In genomic region chr17:65556014-65556909, GRCh38 we compare ENCODE assay signal across 8 cellular contexts. TPM values are rescaled to one million over a fixed set of nuclear protein-coding genes. Genes with fewer than 3 reads are reported as not detected.
A peak's percentile ranks its signal among the peaks of the same experiment; 100 is the strongest.
DNase-seq lines count a peak whose midpoint lies in the region; ATAC-seq and TF ChIP-seq lines count a peak whose summit lies in the region.

No MANE protein-coding gene starts in this region.

- H3K9me3 ChIP-seq in left lung: no peaks in the 10 kb centered on the region

- peaks cover 19% of the 10 kb centered on the region for H3K4me1 Mint-ChIP-seq in central memory CD8-positive, alpha-beta T cell

- peaks cover 27 to 35% of the 10 kb centered on the region in 2 donors for H3K4me1 ChIP-seq in left lung

- peak overlapping the region; percentile 62 to 94 for H3K27ac ChIP-seq in left lung

- H3K4me3 ChIP-seq in AG04449 (ENCODE audit: low read depth, low read length): no peak overlapping the region
- H3K4me3 ChIP-seq in left lung: no peak overlapping the region

- no peaks in the 10 kb centered on the region for H3K27me3 Mint-ChIP-seq in central memory CD8-positive, alpha-beta T cell

- no peak overlapping the region for H3K27ac Mint-ChIP-seq in central memory CD8-positive, alpha-beta T cell (ENCODE audit: low read depth)

- TF ChIP-seq CTCF in AG04449 (IDR thresholded peaks at IDR 0.05; ENCODE audit: insufficient read depth, low read length, missing control alignments): peak; percentile 74
- peak; percentile 77 to 82 for TF ChIP-seq CTCF in left lung (IDR thresholded peaks at IDR 0.05)

- H3K9me3 Mint-ChIP-seq in central memory CD8-positive, alpha-beta T cell: no peaks in the 10 kb centered on the region

- DNase-seq in AG04449 (ENCODE audit: low read depth, low spot score) (no peak), NCI-H1092 treated with DMSO at 0.1 percent for 48 hours (lab: John Stamatoyannopoulos, UW) (peak; percentile 16), left lung (peak; percentile 87 to 92)
- DNase-seq in central memory CD8-positive, alpha-beta T cell (ENCODE audit: low spot score in 2 of 2): peak; percentile 81 to 89
- peak; percentile 96 for DNase-seq in stimulated activated CD4-positive, alpha-beta T cell treated with anti-CD3 and anti-CD28 coated beads, Interleukin-4, amount 100 ng/mL, for 1 hour

- no peaks in the 10 kb centered on the region for H3K36me3 Mint-ChIP-seq in central memory CD8-positive, alpha-beta T cell (ENCODE audit: insufficient read depth)

- no peaks in the 10 kb centered on the region for H3K36me3 ChIP-seq in left lung

- ATAC-seq in GM18498 (IDR thresholded peaks at IDR 0.05; ENCODE audit: unreplicated experiment): peak; percentile 37
- peak; percentile 50 to 57 for ATAC-seq in activated CD4-positive, CD25-positive, alpha-beta regulatory T cell treated with anti-CD3 and anti-CD28 coated beads, Interleukin-2, amount 50 U/mL, for 24 hours
- peak; percentile 49 for ATAC-seq in central memory CD8-positive, alpha-beta T cell (replicated peaks; ENCODE audit: extremely low read depth, poor library complexity, severe bottlenecking)
- peak; percentile 55 for ATAC-seq in left lung
- ATAC-seq in GM19397 (IDR thresholded peaks at IDR 0.05; ENCODE audit: unreplicated experiment): no peak

- CTCF ChIA-PET in AG04449 (lab: Yijun Ruan, JAX): interaction anchor here (0.6 to 5.4 kb wide), 36 partner anchors 8 to 610 kb away, joined by 3 to 45 read pairs (median 4); no protein-coding TSS in a partner anchor

- H3K4me3 Mint-ChIP-seq in central memory CD8-positive, alpha-beta T cell: no peak overlapping the region

- POLR2A ChIA-PET in AG04449 (lab: Yijun Ruan, JAX): interaction anchor here (1.2 kb wide), 1 partner anchor 330 kb away, joined by 4 read pairs; no protein-coding TSS in a partner anchor

- intact Hi-C loops in left lung (cut with DNase I): loop anchor here (5.0 to 10.0 kb wide), 3 partner anchors 101 to 261 kb away; no protein-coding TSS in a partner anchor

- H3K27me3 ChIP-seq in left lung: peaks cover 0 to 47% of the 10 kb centered on the region in 2 donors

RNA-seq across cellular contexts. Expression of gene AXIN2, which starts 5.2 kb away (rescaled TPM):
- total RNA-seq in left lung: 10 to 100 TPM; 25.0 to 41.6 TPM
